8 cellular contexts compared by ENCODE assay signal in genomic region chr9:120925535-120926396, GRCh38. TPM values are rescaled to one million over a fixed set of nuclear protein-coding genes. Genes with fewer than 3 reads are reported as not detected.
A peak's percentile ranks its signal among the peaks of the same experiment; 100 is the strongest.
DNase-seq lines count a peak whose midpoint lies in the region; ATAC-seq lines count a peak whose summit lies in the region.

No MANE protein-coding gene starts in this region.

- intact Hi-C loops in sciatic nerve (cut with DNase I) = loop anchor here (5.0 kb wide), 1 partner anchor 48 kb away; the partner anchor contains the start of gene PHF19

- ATAC-seq in GM19372 (IDR thresholded peaks at IDR 0.05; ENCODE audit: low read depth, unreplicated experiment) = peak; percentile 37
- peak; percentile 26 for ATAC-seq in HG03565 (IDR thresholded peaks at IDR 0.05; ENCODE audit: unreplicated experiment)
- ATAC-seq in sciatic nerve = no peak

- DNase-seq in A172 (ENCODE audit: low spot score) = peak; percentile 98
- DNase-seq in activated CD8-positive, alpha-beta memory T cell treated with anti-CD3 and anti-CD28 coated beads for 24 hours = peak; percentile 90
- peak; percentile 82 for DNase-seq in fibroblast of peridontal ligament (ENCODE audit: extremely low read depth)
- peak; percentile 79 to 86 (median 81) for DNase-seq in stimulated activated CD4-positive, alpha-beta T cell treated with anti-CD3 and anti-CD28 coated beads, Interleukin-12 subunit alpha, Interleukin-12 subunit beta, amount 100 ng/mL, for 48 hours (ENCODE audit: low read depth in 2 of 3, low spot score in 1 of 3)
- no peak for DNase-seq in HuH-7.5 (ENCODE audit: low spot score)
- no peak for DNase-seq in sciatic nerve (ENCODE audit: low spot score)

RNA-seq across cellular contexts. Expression of gene TRAF1, which starts 0.8 kb away (rescaled TPM):
- total RNA-seq in A172 (2014; rRNA removed; shearing (Covaris generic)) = 0.91 and 0.95 TPM in 2 replicates
- 8.0 TPM for total RNA-seq in sciatic nerve

RNA-seq across cellular contexts. Expression of gene PHF19, which starts 48.8 kb away (rescaled TPM):
- 47.0 and 47.8 TPM in 2 replicates for total RNA-seq in A172 (2014; rRNA removed; shearing (Covaris generic))
- total RNA-seq in sciatic nerve = 29.3 TPM

Comparison
In these comparisons a context has a peak if more than half of its experiments do, and no peak if none do; other contexts are left out.
1. DNase-seq: peak in A172 (single experiment), activated CD8-positive, alpha-beta memory T cell treated with anti-CD3 and anti-CD28 coated beads for 24 hours (single experiment), fibroblast of peridontal ligament (single experiment) and stimulated activated CD4-positive, alpha-beta T cell treated with anti-CD3 and anti-CD28 coated beads, Interleukin-12 subunit alpha, Interleukin-12 subunit beta, amount 100 ng/mL, for 48 hours (3 of 3); none in HuH-7.5 (single experiment) and sciatic nerve (single experiment).